ENCODE assay signal across 9 cellular contexts in the genomic region with DNA sequence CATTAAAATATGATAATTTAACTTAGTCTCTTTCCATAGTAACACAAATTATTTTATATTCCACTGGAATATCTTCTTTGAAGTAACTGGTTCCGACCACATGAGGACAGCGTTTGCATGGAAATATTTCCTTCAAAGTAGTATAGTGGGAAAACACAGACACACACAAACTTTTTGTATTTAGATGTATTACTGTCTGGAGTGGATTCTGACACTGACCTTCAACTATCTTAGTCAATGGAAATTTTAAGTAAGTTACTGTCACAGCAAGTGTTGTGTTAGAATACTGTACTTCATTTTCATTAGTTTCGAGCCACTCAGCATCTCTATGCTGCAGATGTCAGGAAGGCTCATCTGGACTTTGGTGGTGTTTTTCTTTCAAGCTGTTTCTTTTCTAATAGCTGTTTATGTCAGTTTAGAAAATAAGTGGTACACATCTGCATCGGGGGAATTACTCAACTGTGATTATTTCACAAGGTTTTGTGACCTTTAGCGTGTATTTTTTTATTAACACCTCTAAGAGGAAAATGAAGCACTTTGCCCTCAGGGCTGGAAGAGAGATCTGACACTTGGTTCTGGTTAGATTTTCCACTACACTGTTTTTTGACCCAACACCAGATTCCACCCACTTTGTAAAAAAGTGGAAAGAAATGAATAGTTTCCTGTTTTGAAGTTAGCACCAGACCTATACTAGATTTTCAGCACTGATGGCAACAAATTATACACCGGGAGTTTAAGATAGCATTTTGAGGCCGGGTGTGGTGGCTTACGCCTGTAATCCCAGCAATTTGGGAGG. TPM values are rescaled to one million over a fixed set of nuclear protein-coding genes. Genes with fewer than 3 reads are reported as not detected.
DNase-seq lines count a peak whose midpoint lies in the region; ATAC-seq and TF ChIP-seq lines count a peak whose summit lies in the region.
"Had no signal": no experiment of that assay in that cellular context is flagged by ENCODE, and none has a peak within 500 bp of the region (broad histone marks: within the 10 kb centered on the region; RNA-seq: fewer than 3 reads in every experiment).

No MANE protein-coding gene starts in this region.

- TF ChIP-seq CTCF in activated CD8-positive, alpha-beta T cell treated with anti-CD3 and anti-CD28 coated beads for 36 hours (IDR thresholded peaks at IDR 0.05), result no peak
- TF ChIP-seq CTCF in type B pancreatic cell (conservative IDR thresholded peaks at IDR 0.05), result peak; percentile 71
- TF ChIP-seq CTCF in coronary artery (IDR thresholded peaks at IDR 0.05), result no peak

- H3K9me3 Mint-ChIP-seq in activated CD8-positive, alpha-beta T cell treated with anti-CD3 and anti-CD28 coated beads for 36 hours, result no peaks in the 10 kb centered on the region
- H3K9me3 Mint-ChIP-seq in activated CD8-positive, alpha-beta T cell treated with anti-CD3 and anti-CD28 coated beads, Interleukin-2, amount 10 ng/mL, durations not matched to agents 7 days and 5 days (ENCODE audit: insufficient read depth), result no peaks in the 10 kb centered on the region
- no peaks in the 10 kb centered on the region for H3K9me3 Mint-ChIP-seq in type B pancreatic cell

- POLR2A ChIA-PET in activated CD8-positive, alpha-beta T cell treated with anti-CD3 and anti-CD28 coated beads for 36 hours (lab: Charles Lee), result no interaction called here
- POLR2A ChIA-PET in activated CD8-positive, alpha-beta T cell treated with anti-CD3 and anti-CD28 coated beads, Interleukin-2, amount 10 ng/mL, durations not matched to agents 7 days and 5 days (lab: Charles Lee), result no interaction called here

- H3K36me3 Mint-ChIP-seq in activated CD8-positive, alpha-beta T cell treated with anti-CD3 and anti-CD28 coated beads for 36 hours (ENCODE audit: low read depth), result no peaks in the 10 kb centered on the region
- H3K36me3 Mint-ChIP-seq in activated CD8-positive, alpha-beta T cell treated with anti-CD3 and anti-CD28 coated beads, Interleukin-2, amount 10 ng/mL, durations not matched to agents 7 days and 5 days (ENCODE audit: low read depth), result no peaks in the 10 kb centered on the region
- H3K36me3 Mint-ChIP-seq in type B pancreatic cell, result no peaks in the 10 kb centered on the region

- CTCF ChIA-PET in activated CD8-positive, alpha-beta T cell treated with anti-CD3 and anti-CD28 coated beads for 36 hours (lab: Charles Lee), result no interaction called here
- CTCF ChIA-PET in activated CD8-positive, alpha-beta T cell treated with anti-CD3 and anti-CD28 coated beads, Interleukin-2, amount 10 ng/mL, durations not matched to agents 7 days and 5 days (lab: Charles Lee), result no interaction called here

- in situ Hi-C loops in SK-MEL-5 (cut with HindIII; ENCODE audit: low pct_unique_long_range_greater_than_20kb, low sequenced_read_pairs), result no loop called here

- H3K27ac Mint-ChIP-seq in activated CD8-positive, alpha-beta T cell treated with anti-CD3 and anti-CD28 coated beads for 36 hours, result no peak overlapping the region
- no peak overlapping the region for H3K27ac Mint-ChIP-seq in activated CD8-positive, alpha-beta T cell treated with anti-CD3 and anti-CD28 coated beads, Interleukin-2, amount 10 ng/mL, durations not matched to agents 7 days and 5 days
- H3K27ac Mint-ChIP-seq in type B pancreatic cell, result no peak overlapping the region

- peak; percentile 30 for ATAC-seq in activated CD8-positive, alpha-beta T cell treated with anti-CD3 and anti-CD28 coated beads for 36 hours
- no peak for ATAC-seq in activated CD8-positive, alpha-beta T cell treated with anti-CD3 and anti-CD28 coated beads, Interleukin-2, amount 10 ng/mL, durations not matched to agents 7 days and 5 days
- no peak for ATAC-seq in left colon

- H3K4me3 Mint-ChIP-seq in activated CD8-positive, alpha-beta T cell treated with anti-CD3 and anti-CD28 coated beads for 36 hours, result no peak overlapping the region
- H3K4me3 Mint-ChIP-seq in activated CD8-positive, alpha-beta T cell treated with anti-CD3 and anti-CD28 coated beads, Interleukin-2, amount 10 ng/mL, durations not matched to agents 7 days and 5 days, result no peak overlapping the region
- H3K4me3 Mint-ChIP-seq in type B pancreatic cell, result no peak overlapping the region

- no peak for DNase-seq in activated CD8-positive, alpha-beta T cell treated with anti-CD3 and anti-CD28 coated beads for 36 hours
- DNase-seq in activated CD8-positive, alpha-beta T cell treated with anti-CD3 and anti-CD28 coated beads, Interleukin-2, amount 10 ng/mL, durations not matched to agents 7 days and 5 days, result no peak
- DNase-seq in SK-MEL-5 (ENCODE audit: low read depth, low spot score) (peak; percentile 41), foreskin melanocyte (peak; percentile 11), type B pancreatic cell (ENCODE audit: extremely low spot score, unreplicated experiment) (no peak), COLO668 (lab: John Stamatoyannopoulos, UW; ENCODE audit: unreplicated experiment) (no peak), left colon (no peak), coronary artery (ENCODE audit: low spot score) (no peak)
- DNase-seq: GDM1 had no signal

- H3K27me3 Mint-ChIP-seq in activated CD8-positive, alpha-beta T cell treated with anti-CD3 and anti-CD28 coated beads for 36 hours, result peaks cover 13% of the 10 kb centered on the region
- H3K27me3 Mint-ChIP-seq in activated CD8-positive, alpha-beta T cell treated with anti-CD3 and anti-CD28 coated beads, Interleukin-2, amount 10 ng/mL, durations not matched to agents 7 days and 5 days (ENCODE audit: low read depth), result peaks cover 8% of the 10 kb centered on the region
- H3K27me3 Mint-ChIP-seq in type B pancreatic cell, result peaks cover 4% of the 10 kb centered on the region

- peaks cover 7% of the 10 kb centered on the region for H3K4me1 Mint-ChIP-seq in activated CD8-positive, alpha-beta T cell treated with anti-CD3 and anti-CD28 coated beads for 36 hours (ENCODE audit: low read depth)
- no peaks in the 10 kb centered on the region for H3K4me1 Mint-ChIP-seq in activated CD8-positive, alpha-beta T cell treated with anti-CD3 and anti-CD28 coated beads, Interleukin-2, amount 10 ng/mL, durations not matched to agents 7 days and 5 days (ENCODE audit: low read depth)
- peaks cover 3% of the 10 kb centered on the region for H3K4me1 Mint-ChIP-seq in type B pancreatic cell (ENCODE audit: unreplicated experiment)

- intact Hi-C loops in activated CD8-positive, alpha-beta T cell treated with anti-CD3 and anti-CD28 coated beads for 36 hours (cut with micrococcal nuclease), result no loop called here
- intact Hi-C loops in left colon (cut with DNase I, micrococcal nuclease), result no loop called here

- H3K27ac ChIP-seq in coronary artery, result no peak overlapping the region

- H3K4me3 ChIP-seq in coronary artery, result no peak overlapping the region

RNA-seq across cellular contexts. Expression of gene THOC1, which starts 18.9 kb away (rescaled TPM):
- 10 to 100 TPM; 66.0 to 69.5 TPM for total RNA-seq in activated CD8-positive, alpha-beta T cell treated with anti-CD3 and anti-CD28 coated beads for 36 hours
- 10 to 100 TPM; 43.6 to 49.4 TPM for total RNA-seq in activated CD8-positive, alpha-beta T cell treated with anti-CD3 and anti-CD28 coated beads, Interleukin-2, amount 10 ng/mL, durations not matched to agents 7 days and 5 days
- total RNA-seq in SK-MEL-5 (2014; rRNA removed; shearing (Covaris generic)), result 34.8 and 35.7 TPM in 2 replicates
- 13.5 and 25.6 TPM in 2 replicates for polyA plus RNA-seq in SK-MEL-5 (2015; cell fraction: cytosol; rRNA removed)
- polyA plus RNA-seq in SK-MEL-5 (2015; cell fraction: nucleus; rRNA removed), result 146 and 172 TPM in 2 replicates
- total RNA-seq in type B pancreatic cell (ENCODE audit: low replicate concordance), result 33.9 and 58.3 TPM in 2 replicates
- total RNA-seq in left colon, result 10 to 100 TPM; 18.6 to 22.9 TPM

Comparison
In these comparisons a context has a peak if more than half of its experiments do, and no peak if none do; other contexts are left out.
1. DNase-seq: peak in SK-MEL-5 (single experiment) and foreskin melanocyte (single experiment); none in activated CD8-positive, alpha-beta T cell treated with anti-CD3 and anti-CD28 coated beads for 36 hours (single experiment), activated CD8-positive, alpha-beta T cell treated with anti-CD3 and anti-CD28 coated beads, Interleukin-2, amount 10 ng/mL, durations not matched to agents 7 days and 5 days (single experiment), type B pancreatic cell (single experiment), COLO668 (single experiment), left colon (0 of 2) and coronary artery (single experiment).